In the genomic region with DNA sequence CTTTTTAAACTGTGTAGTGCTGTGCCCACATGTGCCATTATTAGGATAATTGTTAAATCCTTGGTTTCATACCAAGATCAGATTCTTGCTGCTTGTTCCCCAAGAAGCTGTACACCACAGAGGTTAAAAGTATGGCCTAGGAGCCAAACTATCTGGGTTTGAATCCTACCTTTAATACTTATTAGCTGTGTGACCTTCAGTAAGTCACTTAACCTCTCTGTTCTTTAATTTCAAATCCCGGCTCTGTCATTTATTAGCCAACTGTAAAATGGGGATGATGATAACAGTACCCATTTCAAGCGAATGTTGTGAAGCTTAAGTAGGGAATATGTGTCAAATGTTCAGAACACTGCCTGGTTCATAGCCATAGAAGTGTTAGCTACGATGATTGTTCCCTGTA, we compare ENCODE assay signal across 27 cellular contexts. TPM values are rescaled to one million over a fixed set of nuclear protein-coding genes. Genes with fewer than 3 reads are reported as not detected.
DNase-seq lines count a peak whose midpoint lies in the region; ATAC-seq, FAIRE-seq and TF ChIP-seq lines count a peak whose summit lies in the region.
"Had no signal": no experiment of that assay in that cellular context is flagged by ENCODE, and none has a peak within 500 bp of the region (broad histone marks: within the 10 kb centered on the region; RNA-seq: fewer than 3 reads in every experiment).

No MANE protein-coding gene starts in this region.

- CTCF ChIA-PET in HepG2 (lab: Yijun Ruan, JAX; ENCODE audit: low intra/inter-chr PET ratio, low total read pairs), result no interaction called here

- POLR2A ChIA-PET in HepG2 (lab: Yijun Ruan, JAX), result no interaction called here

- H3K4me1 ChIP-seq in HepG2 (ENCODE audit: insufficient read depth, low read length), result peaks cover 13% of the 10 kb centered on the region
- no peaks in the 10 kb centered on the region for H3K4me1 ChIP-seq in right lobe of liver
- H3K4me1 ChIP-seq: BE2C, HAP-1 had no signal

- H3K27ac Mint-ChIP-seq in effector memory CD8-positive, alpha-beta T cell, result no peak overlapping the region
- H3K27ac Mint-ChIP-seq: CD14-positive monocyte; CD4-positive, alpha-beta T cell; GM23338 had no signal

- H3K27me3 ChIP-seq in HepG2 (ENCODE audit: control insufficient read depth in 1 of 2, insufficient read depth in 2 of 2, low read length in 2 of 2) (peaks cover 0 to 1% of the 10 kb centered on the region in 2 experiments; a peak in 2 of 5 replicates), right lobe of liver (no peaks in the 10 kb centered on the region), dorsolateral prefrontal cortex (no peaks in the 10 kb centered on the region)
- H3K27me3 ChIP-seq: BE2C; BLaER1 treated with 17β-estradiol and CSF1 and Interleukin-3, amounts not matched to agents 10 nM and 100 nM had no signal

- H3K27ac ChIP-seq in HepG2 (ENCODE audit: extremely low read length, insufficient read depth, low read length), result no peak overlapping the region
- no peak overlapping the region for H3K27ac ChIP-seq in right lobe of liver
- peak overlapping the region; percentile 46 for H3K27ac ChIP-seq in angular gyrus (ENCODE audit: low read depth, low read length)
- peak overlapping the region in 42 of 59 donors; percentile 1 to 99 (median 50) for H3K27ac ChIP-seq in dorsolateral prefrontal cortex
- H3K27ac ChIP-seq in substantia nigra (ENCODE audit: low read depth, low read length, poor library complexity, severe bottlenecking), result peak overlapping the region; percentile 71
- H3K27ac ChIP-seq: 22Rv1; BLaER1 treated with 17β-estradiol and CSF1 and Interleukin-3, amounts not matched to agents 10 nM and 100 nM had no signal

- no peak overlapping the region for H3K9ac ChIP-seq in HepG2 (ENCODE audit: insufficient read depth, low read depth, low read length)
- H3K9ac ChIP-seq: BLaER1 treated with 17β-estradiol and CSF1 and Interleukin-3, amounts not matched to agents 10 nM and 100 nM had no signal

- H4K20me1 ChIP-seq in HepG2 (ENCODE audit: insufficient read depth, low read length), result no peaks in the 10 kb centered on the region
- H4K20me1 ChIP-seq: BLaER1 treated with 17β-estradiol and CSF1 and Interleukin-3, amounts not matched to agents 10 nM and 100 nM had no signal

- in situ Hi-C loops in HepG2 (cut with HindIII; ENCODE audit: extremely low pct_ligation_motif_present, low pct_unique_long_range_greater_than_20kb), result no loop called here

- no peak for DNase-seq in HepG2 (ENCODE audit: low spot score)
- DNase-seq in right lobe of liver, result no peak
- no peak for DNase-seq in dorsolateral prefrontal cortex
- no peak for DNase-seq in substantia nigra (lab: John Stamatoyannopoulos, UW)
- DNase-seq in effector memory CD8-positive, alpha-beta T cell, result no peak
- DNase-seq: ACHN; AML-193; BE2C; CD4-positive, alpha-beta T cell; CD8-positive, alpha-beta memory T cell; DMS 273 treated with DMSO at 0.1 percent for 48 hours; DMS79; EL; GDM1 had no signal

- H2AFZ ChIP-seq in HepG2 (ENCODE audit: low read length), result no peak overlapping the region
- H2AFZ ChIP-seq: GM23338 had no signal

- no peaks in the 10 kb centered on the region for H3K36me3 Mint-ChIP-seq in effector memory CD8-positive, alpha-beta T cell (ENCODE audit: insufficient read depth)
- H3K36me3 Mint-ChIP-seq: CD14-positive monocyte had no signal

- H3K9me3 ChIP-seq in HepG2 (ENCODE audit: low read length), result no peaks in the 10 kb centered on the region
- no peaks in the 10 kb centered on the region for H3K9me3 ChIP-seq in right lobe of liver
- H3K9me3 ChIP-seq: BE2C, HAP-1 had no signal

- H3K4me3 ChIP-seq in HepG2 (replicated peaks in 1 of 3; ENCODE audit: insufficient read depth in 1 of 3, low read depth in 2 of 3, low read length in 3 of 3), result no peak overlapping the region
- H3K4me3 ChIP-seq in right lobe of liver, result no peak overlapping the region
- H3K4me3 ChIP-seq in dorsolateral prefrontal cortex, result no peak overlapping the region
- H3K4me3 ChIP-seq: BLaER1 treated with 17β-estradiol and CSF1 and Interleukin-3, amounts not matched to agents 10 nM and 100 nM; GM12878; GM23338; HAP-1 had no signal

- no peak overlapping the region for H3K4me3 Mint-ChIP-seq in effector memory CD8-positive, alpha-beta T cell
- H3K4me3 Mint-ChIP-seq: CD14-positive monocyte; CD4-positive, alpha-beta T cell; CD8-positive, alpha-beta memory T cell; GM23338 had no signal

- no peak overlapping the region for H3K4me2 ChIP-seq in HepG2 (ENCODE audit: low read depth, low read length)
- H3K4me2 ChIP-seq: BLaER1 treated with 17β-estradiol and CSF1 and Interleukin-3, amounts not matched to agents 10 nM and 100 nM; GM23338 had no signal

- H3K4me1 Mint-ChIP-seq in effector memory CD8-positive, alpha-beta T cell (ENCODE audit: low read depth in 2 of 2), result no peaks in the 10 kb centered on the region
- H3K4me1 Mint-ChIP-seq: CD8-positive, alpha-beta memory T cell; GM23338 had no signal

- 28% methylated on average over 3 of the region's 3 CpGs for WGBS in HepG2 (ENCODE audit: low lambda C conversion rate)
- 79% methylated on average over 3 of the region's 3 CpGs for WGBS in right lobe of liver (ENCODE audit: insufficient coverage, low coverage, low lambda C conversion rate, missing lambda C conversion rate)

- TF ChIP-seq POLR2A in HepG2 (IDR thresholded peaks at IDR 0.05; ENCODE audit: insufficient read depth in 1 of 2, low read depth in 2 of 2, low read length in 2 of 2), result no peak
- no peak for TF ChIP-seq POLR2A in right lobe of liver (IDR thresholded peaks at IDR 0.05)

- H3K36me3 ChIP-seq in HepG2 (replicated peaks in 1 of 2; ENCODE audit: control insufficient read depth in 1 of 2, insufficient read depth in 2 of 2, low read length in 2 of 2) (no peaks in the 10 kb centered on the region), right lobe of liver (no peaks in the 10 kb centered on the region)
- H3K36me3 ChIP-seq: BE2C; BLaER1 treated with 17β-estradiol and CSF1 and Interleukin-3, amounts not matched to agents 10 nM and 100 nM; HAP-1 had no signal

- TF ChIP-seq RAD21 in HepG2 (CRISPR knock-in tag; IDR thresholded peaks at IDR 0.05), result no peak

- TF ChIP-seq CTCF in HepG2 (CRISPR knock-in tag; IDR thresholded peaks at IDR 0.05), result no peak
- no peak for TF ChIP-seq CTCF in right lobe of liver (IDR thresholded peaks at IDR 0.05)
- TF ChIP-seq CTCF in dorsolateral prefrontal cortex (IDR thresholded peaks at IDR 0.05 in 54 of 56, conservative IDR thresholded peaks at IDR 0.05 in 2 of 56; ENCODE audit: low read depth in 1 of 56, partially characterized antibody in 56 of 56), result no peak

- TF ChIP-seq EP300 in HepG2 (IDR thresholded peaks at IDR 0.05; ENCODE audit: low read depth in 2 of 2, low read length in 2 of 2) (no peak), HepG2 (CRISPR knock-in tag; IDR thresholded peaks at IDR 0.05; ENCODE audit: borderline replicate concordance) (no peak)

- no peaks in the 10 kb centered on the region for H3K79me2 ChIP-seq in HepG2 (ENCODE audit: insufficient read depth, low read length)

- no TSS peak for BruUV-seq in HepG2 (replicated peaks; lab: Mats Ljungman, UMichigan)

- intact Hi-C loops in HepG2 (cut with micrococcal nuclease; ENCODE audit: unreplicated experiment), result no loop called here
- intact Hi-C loops in right lobe of liver (cut with DNase I), result no loop called here
- intact Hi-C loops in dorsolateral prefrontal cortex (cut with DNase I), result no loop called here

- no peaks in the 10 kb centered on the region for H3K9me3 Mint-ChIP-seq in effector memory CD8-positive, alpha-beta T cell
- H3K9me3 Mint-ChIP-seq: CD4-positive, alpha-beta T cell; GM23338 had no signal

- ATAC-seq in HepG2, result no peak
- ATAC-seq in right lobe of liver, result no peak
- ATAC-seq in HG03520 (IDR thresholded peaks at IDR 0.05; ENCODE audit: unreplicated experiment), result no peak
- ATAC-seq in effector memory CD8-positive, alpha-beta T cell (replicated peaks), result no peak
- ATAC-seq in GM19397 (IDR thresholded peaks at IDR 0.05; ENCODE audit: unreplicated experiment), result no peak
- ATAC-seq: GM12878, GM23338 had no signal

- no peak for FAIRE-seq in HepG2 (lab: Jason Lieb, UNC)
- FAIRE-seq: A204.1, D721Med, GM12878, GM18507, H54 had no signal

- H3K27me3 Mint-ChIP-seq in effector memory CD8-positive, alpha-beta T cell, result peaks cover 24 to 44% of the 10 kb centered on the region in 2 donors

RNA-seq across cellular contexts. Expression of a gene that starts 32.6 kb away (rescaled TPM):
- 0.29 TPM in 1 of 2 replicates, not detected in the other for total RNA-seq in HepG2 (2016; rRNA removed; fragmentation: Illumina TruSeq; extraction: Trizol)
- total RNA-seq in HepG2 (2016; cell fraction: cytosol; rRNA removed; fragmentation: Illumina TruSeq; extraction: Trizol; ENCODE audit: low read depth), result 0.20 and 0.26 TPM in 2 replicates
- 0.26 and 0.27 TPM in 2 replicates for total RNA-seq in HepG2 (2016; cell fraction: insoluble cytoplasmic fraction; rRNA removed; fragmentation: Illumina TruSeq; extraction: Trizol)
- 0.37 and 0.79 TPM in 2 replicates for total RNA-seq in HepG2 (2016; cell fraction: membrane; rRNA removed; fragmentation: Illumina TruSeq; extraction: Trizol)
- total RNA-seq in HepG2 (2016; cell fraction: nucleus; rRNA removed; fragmentation: Illumina TruSeq; extraction: Trizol), result 0.31 TPM in 1 of 2 replicates, not detected in the other
- 0.20 and 0.40 TPM in 2 replicates for polyA plus RNA-seq in HepG2 (2011; rRNA removed)
- polyA plus RNA-seq in HepG2 (2011; cell fraction: cytosol; rRNA removed), result 0.17 and 0.28 TPM in 2 replicates
- 0.59 TPM in 1 of 2 replicates, not detected in the other for polyA plus RNA-seq in HepG2 (2011; cell fraction: nucleus; rRNA removed)
- polyA plus RNA-seq in HepG2 (2012), result 0.19 TPM in 1 of 2 replicates, not detected in the other
- 0.33 and 0.54 TPM in 2 replicates for polyA plus RNA-seq in HepG2 (2016; cell fraction: cytosol; fragmentation: Illumina TruSeq; extraction: Trizol; ENCODE audit: low read depth)
- 0.26 and 0.47 TPM in 2 replicates for polyA plus RNA-seq in HepG2 (2016; cell fraction: insoluble cytoplasmic fraction; fragmentation: Illumina TruSeq; extraction: Trizol; ENCODE audit: low read depth)
- polyA plus RNA-seq in HepG2 (2016; cell fraction: membrane; fragmentation: Illumina TruSeq; extraction: Trizol; ENCODE audit: low read depth), result 0.57 and 1.3 TPM in 2 replicates
- not detected in 2 replicates for polyA plus RNA-seq in HepG2 (2016; cell fraction: nucleus; fragmentation: Illumina TruSeq; extraction: Trizol; ENCODE audit: insufficient read depth, low read depth)
- 0.63 and 3.7 TPM in 2 replicates for polyA minus RNA-seq in HepG2 (2011; rRNA and poly(A)+ RNA removed; ENCODE audit: low replicate concordance)
- not detected in 2 replicates for polyA minus RNA-seq in HepG2 (2011; cell fraction: cytosol; rRNA and poly(A)+ RNA removed)
- polyA minus RNA-seq in HepG2 (2011; cell fraction: nucleus; rRNA and poly(A)+ RNA removed), result not detected in 2 replicates
- not detected for total RNA-seq in right lobe of liver
- total RNA-seq in dorsolateral prefrontal cortex, result 10 to 100 TPM in 84 of 120 experiments, 1 to 10 TPM in 36; 3.6 to 42.1 (median 11.7) TPM
- total RNA-seq: CD4-positive, alpha-beta T cell; CD8-positive, alpha-beta memory T cell; GM12878 had no signal
- polyA plus RNA-seq: CD14-positive monocyte; CD8-positive, alpha-beta memory T cell; GM12878 had no signal

Comparison
In these comparisons a context has a peak if more than half of its experiments do, and no peak if none do; other contexts are left out.
1. H3K27ac ChIP-seq: peak in angular gyrus (single experiment), dorsolateral prefrontal cortex (42 of 59) and substantia nigra (single experiment); none in HepG2 (single experiment) and right lobe of liver (0 of 3).